ENCODE assay signal across 1 cellular context in the genomic region with DNA sequence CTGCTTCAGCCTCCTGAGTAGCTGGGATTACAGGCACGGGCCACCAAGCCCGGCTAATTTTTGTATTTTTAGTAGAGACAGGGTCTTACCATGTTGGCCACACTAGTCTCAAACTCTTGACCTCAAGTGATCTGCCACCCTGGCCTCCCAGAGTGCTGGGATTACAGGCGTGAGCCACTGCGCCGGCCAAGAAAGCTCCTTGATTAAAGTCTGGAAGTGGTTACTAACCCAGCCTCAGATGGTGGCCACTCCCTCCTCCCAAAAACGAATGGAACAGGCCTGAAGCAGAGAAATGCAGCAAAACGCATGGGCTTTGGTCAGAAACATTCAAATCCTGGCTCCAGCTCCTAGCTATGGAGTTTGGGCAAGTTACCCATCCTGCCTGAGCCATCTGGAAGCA.
A peak's percentile ranks its signal among the peaks of the same experiment; 100 is the strongest.
TF ChIP-seq lines count a peak whose summit lies in the region.

No MANE protein-coding gene starts in this region.

TF ChIP-seq in K562, 482 proteins besides CTCF, POLR2A, EP300 and RAD21:
- TF ChIP-seq, protein P1, sequence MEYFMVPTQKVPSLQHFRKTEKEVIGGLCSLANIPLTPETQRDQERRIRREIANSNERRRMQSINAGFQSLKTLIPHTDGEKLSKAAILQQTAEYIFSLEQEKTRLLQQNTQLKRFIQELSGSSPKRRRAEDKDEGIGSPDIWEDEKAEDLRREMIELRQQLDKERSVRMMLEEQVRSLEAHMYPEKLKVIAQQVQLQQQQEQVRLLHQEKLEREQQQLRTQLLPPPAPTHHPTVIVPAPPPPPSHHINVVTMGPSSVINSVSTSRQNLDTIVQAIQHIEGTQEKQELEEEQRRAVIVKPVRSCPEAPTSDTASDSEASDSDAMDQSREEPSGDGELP (CRISPR knock-in tag; IDR thresholded peaks at IDR 0.05; ENCODE audit: borderline replicate concordance), result no peak
- TF ChIP-seq ATF1 (CRISPR knock-in tag; IDR thresholded peaks at IDR 0.05), result no peak
- TF ChIP-seq ATF1 (tag; IDR thresholded peaks at IDR 0.05), result no peak
- 0 out of 2 replicates have a peak, but pooled peaks have one; percentile 7 for TF ChIP-seq RBFOX2 (IDR thresholded peaks at IDR 0.05; ENCODE audit: low read depth, low read length)
- no peak for TF ChIP-seq MAZ (CRISPR knock-in tag; conservative IDR thresholded peaks at IDR 0.05 in 1 of 2, IDR thresholded peaks at IDR 0.05 in 1 of 2)
- no peak for TF ChIP-seq FOXK1 (CRISPR knock-in tag; IDR thresholded peaks at IDR 0.05; ENCODE audit: borderline replicate concordance)
TF ChIP-seq in K562: peak in this region for 1.
